Comparison of ENCODE assay signal across 24 cellular contexts in the genomic region with DNA sequence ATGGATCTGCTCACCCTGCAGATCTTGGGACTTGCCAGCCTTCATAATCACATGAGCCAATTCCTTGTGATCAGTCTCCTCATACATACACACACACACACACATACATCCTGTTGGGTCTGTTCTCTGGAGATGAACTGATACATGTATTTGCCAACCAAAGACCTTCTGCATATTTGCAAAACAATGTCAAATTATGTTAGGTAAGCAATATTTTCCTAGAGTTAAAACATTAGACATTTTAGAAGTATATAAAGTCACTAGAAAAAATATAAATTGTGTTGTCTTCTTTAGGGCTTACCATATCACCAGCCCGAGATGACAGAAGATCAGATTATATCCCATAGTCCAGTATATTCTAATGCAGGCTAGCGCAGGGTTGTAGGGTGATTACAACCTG.
DNase-seq lines count a peak whose midpoint lies in the region; ATAC-seq, FAIRE-seq and TF ChIP-seq lines count a peak whose summit lies in the region.
"Had no signal": no experiment of that assay in that cellular context is flagged by ENCODE, and none has a peak within 500 bp of the region (broad histone marks: within the 10 kb centered on the region; RNA-seq: fewer than 3 reads in every experiment).

No MANE protein-coding gene starts in this region.

- TF ChIP-seq POLR2A in HepG2 (IDR thresholded peaks at IDR 0.05; ENCODE audit: insufficient read depth in 1 of 2, low read depth in 2 of 2, low read length in 2 of 2) (no peak), right lobe of liver (IDR thresholded peaks at IDR 0.05) (no peak), K562 (conservative IDR thresholded peaks at IDR 0.05) (no peak)

- DNase-seq in HepG2 (ENCODE audit: low spot score) (no peak), right lobe of liver (no peak), K562 (ENCODE audit: extremely low read depth in 1 of 4, low spot score in 3 of 4) (no peak), midbrain (lab: John Stamatoyannopoulos, UW) (no peak)
- DNase-seq in activated T-cell treated with anti-CD3 and anti-CD28 coated beads, Interleukin-2, amount 50 U/mL, for 24 hours = no peak
- DNase-seq: ACHN; BE2C; C1 segment of cervical spinal cord; CD4-positive, alpha-beta memory T cell; CD4-positive, CD25-positive, alpha-beta regulatory T cell; CD8-positive, alpha-beta memory T cell; COR-L47; DMS 273 treated with DMSO at 0.1 percent for 48 hours; DMS153; DMS79; DND-41; EL; GDM1 had no signal

- peaks cover 0 to 8% of the 10 kb centered on the region in 2 experiments; a peak in 1 of 5 replicates for H3K27me3 ChIP-seq in HepG2 (ENCODE audit: control insufficient read depth in 1 of 2, insufficient read depth in 2 of 2, low read length in 2 of 2)
- H3K27me3 ChIP-seq in right lobe of liver = peaks cover 5 to 11% of the 10 kb centered on the region in 2 donors
- H3K27me3 ChIP-seq in K562 (ENCODE audit: control insufficient read depth in 2 of 2, insufficient read depth in 2 of 2, low read length in 2 of 2) = no peaks in the 10 kb centered on the region; a peak in 1 of 5 replicates

- FAIRE-seq in HepG2 (lab: Jason Lieb, UNC) (no peak), K562 (lab: Jason Lieb, UNC) (no peak)
- FAIRE-seq: GM12878, GM12892, GM18507 had no signal

- CTCF ChIA-PET in HepG2 (lab: Yijun Ruan, JAX; ENCODE audit: low intra/inter-chr PET ratio, low total read pairs) = no interaction called here
- CTCF ChIA-PET in K562 (lab: Yijun Ruan, JAX; ENCODE audit: low intra/inter-chr PET ratio) = no interaction called here

- POLR2A ChIA-PET in HepG2 (lab: Yijun Ruan, JAX) = no interaction called here
- POLR2A ChIA-PET in K562 (lab: Yijun Ruan, JAX) = no interaction called here

- no peak overlapping the region for H3K4me3 ChIP-seq in HepG2 (replicated peaks in 1 of 3; ENCODE audit: insufficient read depth in 1 of 3, low read depth in 2 of 3, low read length in 3 of 3)
- no peak overlapping the region for H3K4me3 ChIP-seq in right lobe of liver
- no peak overlapping the region for H3K4me3 ChIP-seq in K562
- H3K4me3 ChIP-seq: BLaER1, GM12878 had no signal

- H3K27ac Mint-ChIP-seq in activated T-cell treated with anti-CD3 and anti-CD28 coated beads, Interleukin-2, amount 50 U/mL, for 24 hours = no peak overlapping the region
- H3K27ac Mint-ChIP-seq: CD14-positive monocyte; CD4-positive, alpha-beta memory T cell; CD4-positive, CD25-positive, alpha-beta regulatory T cell; CD8-positive, alpha-beta memory T cell had no signal

- TF ChIP-seq RAD21 in HepG2 (CRISPR knock-in tag; IDR thresholded peaks at IDR 0.05) (no peak), K562 (CRISPR knock-in tag; conservative IDR thresholded peaks at IDR 0.05 in 1 of 2, IDR thresholded peaks at IDR 0.05 in 1 of 2) (no peak)

- peaks cover 27% of the 10 kb centered on the region for H3K27me3 Mint-ChIP-seq in activated T-cell treated with anti-CD3 and anti-CD28 coated beads, Interleukin-2, amount 50 U/mL, for 24 hours

- no peaks in the 10 kb centered on the region for H3K36me3 Mint-ChIP-seq in activated T-cell treated with anti-CD3 and anti-CD28 coated beads, Interleukin-2, amount 50 U/mL, for 24 hours (ENCODE audit: low read depth)
- H3K36me3 Mint-ChIP-seq: CD14-positive monocyte; CD4-positive, alpha-beta memory T cell; CD4-positive, CD25-positive, alpha-beta regulatory T cell; CD8-positive, alpha-beta memory T cell had no signal

- H2AFZ ChIP-seq in HepG2 (ENCODE audit: low read length) = no peak overlapping the region
- H2AFZ ChIP-seq in K562 (ENCODE audit: low read depth, low read length) = no peak overlapping the region

- TF ChIP-seq CTCF in HepG2 (CRISPR knock-in tag; IDR thresholded peaks at IDR 0.05) (no peak), right lobe of liver (IDR thresholded peaks at IDR 0.05) (no peak), K562 (IDR thresholded peaks at IDR 0.05 in 2 of 3, conservative IDR thresholded peaks at IDR 0.05 in 1 of 3; ENCODE audit: insufficient read depth in 2 of 3, low read depth in 1 of 3, low read length in 3 of 3) (no peak)

- H3K27ac ChIP-seq in HepG2 (ENCODE audit: extremely low read length, insufficient read depth, low read length) (no peak overlapping the region), right lobe of liver (no peak overlapping the region), K562 (ENCODE audit: extremely low read depth, low read depth, low read length) (no peak overlapping the region)
- H3K27ac ChIP-seq: 22Rv1, BLaER1 had no signal

- ATAC-seq in HepG2 (no peak), right lobe of liver (no peak), K562 (no peak)
- ATAC-seq: GM12878 had no signal

- no peaks in the 10 kb centered on the region for H3K9me3 Mint-ChIP-seq in activated T-cell treated with anti-CD3 and anti-CD28 coated beads, Interleukin-2, amount 50 U/mL, for 24 hours
- H3K9me3 Mint-ChIP-seq: CD8-positive, alpha-beta memory T cell had no signal

- TF ChIP-seq EP300 in HepG2 (IDR thresholded peaks at IDR 0.05; ENCODE audit: low read depth in 2 of 2, low read length in 2 of 2) (no peak), HepG2 (CRISPR knock-in tag; IDR thresholded peaks at IDR 0.05; ENCODE audit: borderline replicate concordance) (no peak), K562 (IDR thresholded peaks at IDR 0.05; ENCODE audit: low read length) (no peak)

- intact Hi-C loops in HepG2 (cut with micrococcal nuclease; ENCODE audit: unreplicated experiment) = no loop called here
- intact Hi-C loops in right lobe of liver (cut with DNase I) = no loop called here
- intact Hi-C loops in K562 (cut with micrococcal nuclease) = no loop called here

- 43% methylated on average over 2 of the region's 2 CpGs for WGBS in HepG2 (ENCODE audit: low lambda C conversion rate)
- 83% methylated on average over 2 of the region's 2 CpGs for WGBS in right lobe of liver (ENCODE audit: insufficient coverage, low coverage, low lambda C conversion rate, missing lambda C conversion rate)
- 46% methylated on average over 2 of the region's 2 CpGs for WGBS in K562 (ENCODE audit: insufficient coverage, low coverage, missing lambda C conversion rate)

- H3K36me3 ChIP-seq in HepG2 (replicated peaks in 1 of 2; ENCODE audit: control insufficient read depth in 1 of 2, insufficient read depth in 2 of 2, low read length in 2 of 2) (no peaks in the 10 kb centered on the region), right lobe of liver (no peaks in the 10 kb centered on the region), K562 (ENCODE audit: control insufficient read depth, insufficient read depth, low read length) (no peaks in the 10 kb centered on the region; the same call in 2 of the 3 replicates)
- H3K36me3 ChIP-seq: BE2C had no signal

- no peak overlapping the region for H3K4me3 Mint-ChIP-seq in activated T-cell treated with anti-CD3 and anti-CD28 coated beads, Interleukin-2, amount 50 U/mL, for 24 hours
- H3K4me3 Mint-ChIP-seq: CD14-positive monocyte; CD4-positive, alpha-beta memory T cell; CD4-positive, CD25-positive, alpha-beta regulatory T cell; CD8-positive, alpha-beta memory T cell had no signal

- H3K9ac ChIP-seq in HepG2 (ENCODE audit: insufficient read depth, low read depth, low read length) (no peak overlapping the region), K562 (ENCODE audit: insufficient read depth in 1 of 2, low read depth in 2 of 2, low read length in 2 of 2) (no peak overlapping the region)
- H3K9ac ChIP-seq: BLaER1 had no signal

- H3K4me2 ChIP-seq in HepG2 (ENCODE audit: low read depth, low read length) (no peak overlapping the region), K562 (ENCODE audit: insufficient read depth, low read length) (no peak overlapping the region)
- H3K4me2 ChIP-seq: BLaER1 had no signal

- no peaks in the 10 kb centered on the region for H3K9me3 ChIP-seq in HepG2 (ENCODE audit: low read length)
- H3K9me3 ChIP-seq in right lobe of liver = no peaks in the 10 kb centered on the region
- H3K9me3 ChIP-seq in K562 (replicated peaks; ENCODE audit: control insufficient read depth, insufficient read depth, low read depth, low read length) = no peaks in the 10 kb centered on the region
- H3K9me3 ChIP-seq: BE2C had no signal

- in situ Hi-C loops in HepG2 (cut with HindIII; ENCODE audit: extremely low pct_ligation_motif_present, low pct_unique_long_range_greater_than_20kb) = no loop called here
- in situ Hi-C loops in K562 (cut with MboI) = loop anchor here (5.0 kb wide), 1 partner anchor 172 kb away; no protein-coding TSS in a partner anchor

- BruUV-seq in HepG2 (replicated peaks; lab: Mats Ljungman, UMichigan) (no TSS peak), K562 (replicated peaks; lab: Mats Ljungman, UMichigan) (no TSS peak)

- H4K20me1 ChIP-seq in HepG2 (ENCODE audit: insufficient read depth, low read length) (no peaks in the 10 kb centered on the region), K562 (replicated peaks; ENCODE audit: control insufficient read depth, insufficient read depth, low read length) (no peaks in the 10 kb centered on the region)
- H4K20me1 ChIP-seq: BLaER1 had no signal

- H3K4me1 ChIP-seq in HepG2 (ENCODE audit: insufficient read depth, low read length) (no peaks in the 10 kb centered on the region), right lobe of liver (no peaks in the 10 kb centered on the region), K562 (replicated peaks in 1 of 2; ENCODE audit: control insufficient read depth in 2 of 2, insufficient read depth in 2 of 2, low read length in 2 of 2) (peaks cover 0 to 6% of the 10 kb centered on the region in 2 experiments; a peak in 1 of 5 replicates)
- H3K4me1 ChIP-seq: BE2C had no signal

- H3K4me1 Mint-ChIP-seq in activated T-cell treated with anti-CD3 and anti-CD28 coated beads, Interleukin-2, amount 50 U/mL, for 24 hours (ENCODE audit: low read depth) = peaks cover 14% of the 10 kb centered on the region

- no peaks in the 10 kb centered on the region for H3K79me2 ChIP-seq in HepG2 (ENCODE audit: insufficient read depth, low read length)
- no peaks in the 10 kb centered on the region for H3K79me2 ChIP-seq in K562 (ENCODE audit: control insufficient read depth, insufficient read depth, low read length)

- H3K9me1 ChIP-seq in K562 (ENCODE audit: control insufficient read depth, insufficient read depth, low read length) = no peaks in the 10 kb centered on the region

TF ChIP-seq in HepG2, 621 proteins besides CTCF, POLR2A, EP300 and RAD21 (continues in another document):
- TF ChIP-seq, protein P1, sequence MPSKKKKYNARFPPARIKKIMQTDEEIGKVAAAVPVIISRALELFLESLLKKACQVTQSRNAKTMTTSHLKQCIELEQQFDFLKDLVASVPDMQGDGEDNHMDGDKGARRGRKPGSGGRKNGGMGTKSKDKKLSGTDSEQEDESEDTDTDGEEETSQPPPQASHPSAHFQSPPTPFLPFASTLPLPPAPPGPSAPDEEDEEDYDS (CRISPR knock-in tag; IDR thresholded peaks at IDR 0.05) = no peak

TF ChIP-seq in K562, 482 proteins besides CTCF, POLR2A, EP300 and RAD21 (continues in another document):
- TF ChIP-seq ZNF316 (IDR thresholded peaks at IDR 0.05) = peak; percentile 53; the same call in 1 of the 2 replicates
- no peak for TF ChIP-seq CCAR2 (IDR thresholded peaks at IDR 0.05; ENCODE audit: low read depth, low read length)
- TF ChIP-seq ZNF184 (CRISPR knock-in tag; IDR thresholded peaks at IDR 0.05) = no peak
- peak; percentile 22; the same call in 1 of the 2 replicates for TF ChIP-seq C11orf30 (IDR thresholded peaks at IDR 0.05; ENCODE audit: low read depth)
